In genomic region chr2:105893011-105893995, GRCh38 we compare ENCODE assay signal across 21 cellular contexts.
DNase-seq lines count a peak whose midpoint lies in the region; FAIRE-seq and TF ChIP-seq lines count a peak whose summit lies in the region.
"Had no signal": no experiment of that assay in that cellular context is flagged by ENCODE, and none has a peak within 500 bp of the region (broad histone marks: within the 10 kb centered on the region; RNA-seq: fewer than 3 reads in every experiment).

No MANE protein-coding gene starts in this region.

- CTCF ChIA-PET in A673 (lab: Charles Lee): no interaction called here
- CTCF ChIA-PET in endothelial cell of umbilical vein (lab: Charles Lee): no interaction called here

- H3K79me2 ChIP-seq in endothelial cell of umbilical vein (ENCODE audit: control insufficient read depth, insufficient read depth, low read length): no peaks in the 10 kb centered on the region

- FAIRE-seq in endothelial cell of umbilical vein (lab: Jason Lieb, UNC): no peak
- no peak for FAIRE-seq in urothelium cell line (lab: Jason Lieb, UNC)
- FAIRE-seq: H54 had no signal

- H3K36me3 ChIP-seq in A673 (ENCODE audit: insufficient read depth, low read length, poor library complexity, severe bottlenecking) (no peaks in the 10 kb centered on the region), endothelial cell of umbilical vein (ENCODE audit: control insufficient read depth in 2 of 2, extremely low read depth in 1 of 2, insufficient read depth in 2 of 2, low read length in 2 of 2) (peaks cover 0 to 11% of the 10 kb centered on the region in 2 experiments)
- H3K36me3 ChIP-seq: prostate gland had no signal

- H3K4me1 ChIP-seq in A673 (ENCODE audit: insufficient read depth, low read length, poor library complexity, severe bottlenecking): no peaks in the 10 kb centered on the region
- H3K4me1 ChIP-seq in endothelial cell of umbilical vein (ENCODE audit: control insufficient read depth, extremely low read depth, insufficient read depth, low read length): no peaks in the 10 kb centered on the region
- H3K4me1 ChIP-seq: prostate gland, testis had no signal

- H3K27ac ChIP-seq in A673 (ENCODE audit: low read depth, low read length, poor library complexity, severe bottlenecking) (no peak overlapping the region), endothelial cell of umbilical vein (ENCODE audit: insufficient read depth, low read depth, low read length) (no peak overlapping the region)
- H3K27ac ChIP-seq: neural progenitor cell, prostate gland, testis had no signal

- H3K4me2 ChIP-seq in endothelial cell of umbilical vein (ENCODE audit: insufficient read depth, low read length): no peak overlapping the region
- H3K4me2 ChIP-seq: neural progenitor cell had no signal

- H3K9me3 ChIP-seq in A673 (ENCODE audit: low read depth, low read length, poor library complexity, severe bottlenecking) (no peaks in the 10 kb centered on the region), endothelial cell of umbilical vein (replicated peaks; ENCODE audit: control insufficient read depth, insufficient read depth, low read length) (no peaks in the 10 kb centered on the region)
- H3K9me3 ChIP-seq: prostate gland, testis had no signal

- intact Hi-C loops in A673 (cut with micrococcal nuclease; ENCODE audit: unreplicated experiment): no loop called here
- intact Hi-C loops in endothelial cell of umbilical vein (cut with micrococcal nuclease): no loop called here

- H3K4me3 ChIP-seq in A673 (ENCODE audit: low read depth, low read length, poor library complexity, severe bottlenecking) (no peak overlapping the region), endothelial cell of umbilical vein (replicated peaks in 1 of 3; ENCODE audit: insufficient read depth in 1 of 3, low read depth in 1 of 3, low read length in 3 of 3) (no peak overlapping the region)
- H3K4me3 ChIP-seq: dorsolateral prefrontal cortex, neural progenitor cell, prostate gland had no signal

- TF ChIP-seq CTCF in A673 (conservative IDR thresholded peaks at IDR 0.05; ENCODE audit: low read depth, low read length): no peak
- TF ChIP-seq CTCF in endothelial cell of umbilical vein (IDR thresholded peaks at IDR 0.05; ENCODE audit: extremely low read depth in 1 of 2, insufficient read depth in 1 of 2, low read depth in 1 of 2, low read length in 2 of 2): no peak

- no peak overlapping the region for H2AFZ ChIP-seq in endothelial cell of umbilical vein (ENCODE audit: low read depth, low read length)
- H2AFZ ChIP-seq: neural progenitor cell had no signal

- dilution Hi-C loops in endothelial cell of umbilical vein (cut with MboI; ENCODE audit: extremely low pct_ligation_motif_present, low sequenced_read_pairs): no loop called here

- H3K9me1 ChIP-seq in endothelial cell of umbilical vein (replicated peaks; ENCODE audit: control insufficient read depth, extremely low read depth, insufficient read depth, low read length): no peaks in the 10 kb centered on the region

- H4K20me1 ChIP-seq in endothelial cell of umbilical vein (replicated peaks; ENCODE audit: control insufficient read depth, extremely low read depth, insufficient read depth, low read length): no peaks in the 10 kb centered on the region

- DNase-seq in A673 (ENCODE audit: low spot score): no peak
- peak; percentile 33 for DNase-seq in AG20443 (ENCODE audit: low spot score)
- peak; percentile 53 for DNase-seq in MV-4-11 (lab: John Stamatoyannopoulos, UW)
- no peak for DNase-seq in endothelial cell of umbilical vein (ENCODE audit: low read depth, low spot score)
- no peak for DNase-seq in activated CD4-positive, alpha-beta T cell treated with anti-CD3 and anti-CD28 coated beads for 4 hours
- DNase-seq in urothelium cell line (ENCODE audit: low spot score): no peak
- no peak for DNase-seq in central memory CD4-positive, alpha-beta T cell
- DNase-seq in DMS153 treated with DMSO at 0.1 percent for 48 hours (lab: John Stamatoyannopoulos, UW; ENCODE audit: unreplicated experiment): no peak
- DNase-seq: activated CD8-positive, alpha-beta T cell treated with anti-CD3 and anti-CD28 coated beads for 36 hours; activated gamma-delta T cell treated with Interleukin-2 at 50 U/mL for 16 hours; anterior cingulate cortex; dorsolateral prefrontal cortex; foreskin melanocyte; hippocampal formation; NCI-H2171 treated with DMSO at 0.1 percent for 48 hours; NCI-H526; T1000; testis had no signal

- POLR2A ChIA-PET in A673 (lab: Charles Lee; ENCODE audit: low non-redundant PET): no interaction called here
- POLR2A ChIA-PET in endothelial cell of umbilical vein (lab: Charles Lee): no interaction called here

- H3K9ac ChIP-seq in endothelial cell of umbilical vein (replicated peaks; ENCODE audit: extremely low read depth, insufficient read depth, low read length): no peak overlapping the region
- H3K9ac ChIP-seq: neural progenitor cell had no signal

- BruUV-seq in A673 (replicated peaks; lab: Mats Ljungman, UMichigan) (TSS peak; percentile 86), endothelial cell of umbilical vein (replicated peaks; lab: Mats Ljungman, UMichigan) (TSS peak; percentile 67)

- H3K27me3 ChIP-seq in A673 (replicated peaks; ENCODE audit: insufficient read depth, low read depth, low read length, poor library complexity): no peaks in the 10 kb centered on the region
- no peaks in the 10 kb centered on the region for H3K27me3 ChIP-seq in endothelial cell of umbilical vein (ENCODE audit: control insufficient read depth in 2 of 2, insufficient read depth in 2 of 2, low read length in 2 of 2)
- H3K27me3 ChIP-seq: dorsolateral prefrontal cortex, neural progenitor cell, testis had no signal

- TF ChIP-seq POLR2A in endothelial cell of umbilical vein (IDR thresholded peaks at IDR 0.05; ENCODE audit: low read depth, low read length): no peak

TF ChIP-seq in endothelial cell of umbilical vein, 7 proteins besides CTCF, POLR2A, EP300 and RAD21:
- TF ChIP-seq JUN (IDR thresholded peaks at IDR 0.05; ENCODE audit: borderline replicate concordance, insufficient read depth, insufficient read length, low read depth) (no peak), FOS (IDR thresholded peaks at IDR 0.05; ENCODE audit: borderline replicate concordance, insufficient read depth, low read length) (no peak), MYC (IDR thresholded peaks at IDR 0.05; ENCODE audit: low read depth, low read length) (no peak), POLR2AphosphoS5 (IDR thresholded peaks at IDR 0.05; ENCODE audit: insufficient read depth, low read depth, low read length) (no peak), GATA2 (IDR thresholded peaks at IDR 0.05; ENCODE audit: insufficient read depth, insufficient read length, low read depth, low read length) (no peak)

Comparison
In these comparisons a context has a peak if more than half of its experiments do, and no peak if none do; other contexts are left out.
1. DNase-seq: peak in AG20443 (single experiment) and MV-4-11 (single experiment); none in A673 (single experiment), endothelial cell of umbilical vein (single experiment), activated CD4-positive, alpha-beta T cell treated with anti-CD3 and anti-CD28 coated beads for 4 hours (0 of 2), urothelium cell line (single experiment), central memory CD4-positive, alpha-beta T cell (single experiment) and DMS153 treated with DMSO at 0.1 percent for 48 hours (single experiment).